Comparison of ENCODE assay signal across 12 cellular contexts in the genomic region with DNA sequence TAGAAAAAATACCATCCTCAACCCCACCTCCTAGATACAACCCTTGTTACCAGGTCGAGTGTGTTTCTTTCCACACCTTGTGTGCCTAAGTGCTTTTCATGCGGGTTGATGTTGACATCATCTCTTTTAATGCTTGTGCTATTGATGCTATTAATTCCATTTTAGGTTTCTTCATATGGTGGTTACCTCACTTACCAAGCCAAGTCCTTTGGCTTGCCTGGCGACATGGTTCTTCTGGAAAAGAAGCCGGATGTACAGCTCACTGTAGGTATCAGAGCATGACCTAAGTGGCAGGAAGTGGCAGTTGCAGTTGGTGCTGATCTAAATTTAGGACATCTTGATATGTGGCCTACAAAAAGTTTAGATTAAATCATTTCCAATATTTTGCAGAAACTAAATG.
DNase-seq lines count a peak whose midpoint lies in the region; ATAC-seq and TF ChIP-seq lines count a peak whose summit lies in the region.
"Had no signal": no experiment of that assay in that cellular context is flagged by ENCODE, and none has a peak within 500 bp of the region (broad histone marks: within the 10 kb centered on the region; RNA-seq: fewer than 3 reads in every experiment).

No MANE protein-coding gene starts in this region.

- ATAC-seq in stimulated activated memory B cell treated with anti-CD40 and anti-IgM and Interleukin-4, amounts not matched to agents 10 μg/mL and 1 μg/mL and 100 μg/mL, for 72 hours: peak; percentile 73
- ATAC-seq in GM19397 (IDR thresholded peaks at IDR 0.05; ENCODE audit: unreplicated experiment) (no peak), HG03039 (IDR thresholded peaks at IDR 0.05; ENCODE audit: unreplicated experiment) (no peak)
- ATAC-seq: gastrocnemius medialis had no signal

- peaks cover 9% of the 10 kb centered on the region; the same call in 1 of the 2 replicates for H3K9me3 ChIP-seq in OCI-LY7 (ENCODE audit: low read length)
- H3K9me3 ChIP-seq: gastrocnemius medialis, SJSA1 had no signal

- CTCF ChIA-PET in OCI-LY7 (lab: Charles Lee; ENCODE audit: unreplicated experiment): no interaction called here
- CTCF ChIA-PET in activated naive CD4-positive, alpha-beta T cell treated with anti-CD3 and anti-CD28 coated beads, Interleukin-2, amount 10 ng/mL, durations not matched to agents 7 days and 5 days (lab: Charles Lee): no interaction called here

- peak overlapping the region; percentile 83 for H3K27ac Mint-ChIP-seq in activated naive CD4-positive, alpha-beta T cell treated with anti-CD3 and anti-CD28 coated beads, Interleukin-2, amount 10 ng/mL, durations not matched to agents 7 days and 5 days
- H3K27ac Mint-ChIP-seq in stimulated activated memory B cell treated with anti-CD40 and anti-IgM and Interleukin-4, amounts not matched to agents 10 μg/mL and 1 μg/mL and 100 μg/mL, for 72 hours: peak overlapping the region; percentile 62

- no peak overlapping the region for H3K4me3 Mint-ChIP-seq in activated naive CD4-positive, alpha-beta T cell treated with anti-CD3 and anti-CD28 coated beads, Interleukin-2, amount 10 ng/mL, durations not matched to agents 7 days and 5 days
- no peak overlapping the region for H3K4me3 Mint-ChIP-seq in stimulated activated memory B cell treated with anti-CD40 and anti-IgM and Interleukin-4, amounts not matched to agents 10 μg/mL and 1 μg/mL and 100 μg/mL, for 72 hours

- peak overlapping the region; percentile 60; the same call in 1 of the 2 replicates for H2AFZ ChIP-seq in OCI-LY7 (ENCODE audit: low read length)

- peaks cover 3% of the 10 kb centered on the region for H3K27me3 Mint-ChIP-seq in activated naive CD4-positive, alpha-beta T cell treated with anti-CD3 and anti-CD28 coated beads, Interleukin-2, amount 10 ng/mL, durations not matched to agents 7 days and 5 days
- H3K27me3 Mint-ChIP-seq in stimulated activated memory B cell treated with anti-CD40 and anti-IgM and Interleukin-4, amounts not matched to agents 10 μg/mL and 1 μg/mL and 100 μg/mL, for 72 hours: no peaks in the 10 kb centered on the region

- H3K4me2 ChIP-seq in OCI-LY7 (ENCODE audit: low read length): peak overlapping the region; percentile 63

- peaks cover 3% of the 10 kb centered on the region for H3K36me3 Mint-ChIP-seq in activated naive CD4-positive, alpha-beta T cell treated with anti-CD3 and anti-CD28 coated beads, Interleukin-2, amount 10 ng/mL, durations not matched to agents 7 days and 5 days
- H3K36me3 Mint-ChIP-seq in stimulated activated memory B cell treated with anti-CD40 and anti-IgM and Interleukin-4, amounts not matched to agents 10 μg/mL and 1 μg/mL and 100 μg/mL, for 72 hours: no peaks in the 10 kb centered on the region

- H3K79me2 ChIP-seq in OCI-LY7 (ENCODE audit: insufficient read depth, low read depth, low read length): no peaks in the 10 kb centered on the region

- H3K4me3 ChIP-seq in OCI-LY7 (ENCODE audit: low read depth, low read length, poor library complexity, severe bottlenecking): peak overlapping the region; percentile 31
- H3K4me3 ChIP-seq: gastrocnemius medialis, lung, SJSA1 had no signal

- H3K4me1 Mint-ChIP-seq in activated naive CD4-positive, alpha-beta T cell treated with anti-CD3 and anti-CD28 coated beads, Interleukin-2, amount 10 ng/mL, durations not matched to agents 7 days and 5 days: peaks cover 70% of the 10 kb centered on the region
- H3K4me1 Mint-ChIP-seq in stimulated activated memory B cell treated with anti-CD40 and anti-IgM and Interleukin-4, amounts not matched to agents 10 μg/mL and 1 μg/mL and 100 μg/mL, for 72 hours: peaks cover 57% of the 10 kb centered on the region

- no peaks in the 10 kb centered on the region for H4K20me1 ChIP-seq in OCI-LY7 (ENCODE audit: insufficient read depth, low read length)

- H3K36me3 ChIP-seq in OCI-LY7 (ENCODE audit: insufficient read depth, low read length): no peaks in the 10 kb centered on the region; the same call in 1 of the 2 replicates
- H3K36me3 ChIP-seq: gastrocnemius medialis, SJSA1 had no signal

- TF ChIP-seq CTCF in OCI-LY7 (conservative IDR thresholded peaks at IDR 0.05; ENCODE audit: low read length): no peak

- DNase-seq in activated CD8-positive, alpha-beta memory T cell treated with anti-CD3 and anti-CD28 coated beads for 24 hours: peak; percentile 57
- no peak for DNase-seq in activated CD8-positive, alpha-beta memory T cell treated with anti-CD3 and anti-CD28 coated beads, Interleukin-2, amount 50 U/mL, for 4 hours
- DNase-seq in OCI-LY7 (ENCODE audit: low spot score) (peak; percentile 89), AML-193 (lab: John Stamatoyannopoulos, UW) (no peak)
- peak; percentile 64 for DNase-seq in activated naive CD4-positive, alpha-beta T cell treated with anti-CD3 and anti-CD28 coated beads, Interleukin-2, amount 10 ng/mL, durations not matched to agents 7 days and 5 days
- DNase-seq: dermis blood vessel endothelial cell, gastrocnemius medialis had no signal

- intact Hi-C loops in OCI-LY7 (cut with micrococcal nuclease; ENCODE audit: unreplicated experiment): loop anchor here (2.0 kb wide), 1 partner anchor 146 kb away; no protein-coding TSS in a partner anchor

- H3K4me1 ChIP-seq in OCI-LY7 (ENCODE audit: insufficient read depth, low read length, poor library complexity, severe bottlenecking): peaks cover 84% of the 10 kb centered on the region
- H3K4me1 ChIP-seq: gastrocnemius medialis had no signal

- H3K9me3 Mint-ChIP-seq in activated naive CD4-positive, alpha-beta T cell treated with anti-CD3 and anti-CD28 coated beads, Interleukin-2, amount 10 ng/mL, durations not matched to agents 7 days and 5 days: peaks cover 4% of the 10 kb centered on the region
- no peaks in the 10 kb centered on the region for H3K9me3 Mint-ChIP-seq in stimulated activated memory B cell treated with anti-CD40 and anti-IgM and Interleukin-4, amounts not matched to agents 10 μg/mL and 1 μg/mL and 100 μg/mL, for 72 hours

- no peaks in the 10 kb centered on the region for H3K9me2 ChIP-seq in OCI-LY7 (ENCODE audit: insufficient read depth, low read length)

- no TSS peak for BruUV-seq in OCI-LY7 (replicated peaks; lab: Mats Ljungman, UMichigan)

- POLR2A ChIA-PET in OCI-LY7 (lab: Charles Lee): interaction anchor here (0.7 to 1.5 kb wide), 2 partner anchors 279 to 639 kb away, joined by 3 to 4 read pairs; no protein-coding TSS in a partner anchor

- H3K27ac ChIP-seq in OCI-LY7 (ENCODE audit: low read depth, low read length, poor library complexity, severe bottlenecking): peak overlapping the region; percentile 95
- H3K27ac ChIP-seq: gastrocnemius medialis, SJSA1 had no signal

Comparison
In these comparisons a context has a peak if more than half of its experiments do, and no peak if none do; other contexts are left out.
1. DNase-seq: peak in activated CD8-positive, alpha-beta memory T cell treated with anti-CD3 and anti-CD28 coated beads for 24 hours (single experiment), OCI-LY7 (single experiment) and activated naive CD4-positive, alpha-beta T cell treated with anti-CD3 and anti-CD28 coated beads, Interleukin-2, amount 10 ng/mL, durations not matched to agents 7 days and 5 days (single experiment); none in activated CD8-positive, alpha-beta memory T cell treated with anti-CD3 and anti-CD28 coated beads, Interleukin-2, amount 50 U/mL, for 4 hours (single experiment) and AML-193 (0 of 2).